Comparison of ENCODE assay signal across 28 cellular contexts in the genomic region with DNA sequence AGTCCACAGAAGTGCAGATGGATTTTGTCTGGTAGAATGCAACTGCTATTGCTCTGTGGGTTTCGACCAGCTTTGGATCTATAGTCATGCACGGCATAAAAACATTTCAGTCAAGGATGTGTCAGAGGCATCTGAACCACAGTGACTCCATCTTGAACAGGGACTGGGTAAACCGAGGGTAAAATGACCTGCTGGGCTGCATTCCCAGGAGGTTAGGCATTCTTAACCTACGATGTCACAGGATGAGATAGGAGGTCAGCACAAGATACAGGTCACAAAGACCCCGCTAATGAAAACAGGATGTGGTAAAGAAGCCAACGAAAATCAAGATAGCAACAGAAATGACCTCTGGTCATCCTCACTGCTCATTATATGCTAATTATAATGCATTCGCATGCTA. TPM values are rescaled to one million over a fixed set of nuclear protein-coding genes. Genes with fewer than 3 reads are reported as not detected.
DNase-seq lines count a peak whose midpoint lies in the region; ATAC-seq, FAIRE-seq and TF ChIP-seq lines count a peak whose summit lies in the region.
"Had no signal": no experiment of that assay in that cellular context is flagged by ENCODE, and none has a peak within 500 bp of the region (broad histone marks: within the 10 kb centered on the region; RNA-seq: fewer than 3 reads in every experiment).

No MANE protein-coding gene starts in this region.

- H3K4me1 Mint-ChIP-seq in H9 (peaks cover 20 to 30% of the 10 kb centered on the region in 2 experiments), astrocyte (ENCODE audit: low read depth, unreplicated experiment) (peaks cover 14% of the 10 kb centered on the region)

- TF ChIP-seq CTCF in H9 (conservative IDR thresholded peaks at IDR 0.05) (no peak), astrocyte (IDR thresholded peaks at IDR 0.05; ENCODE audit: insufficient read depth, low read depth, low read length) (no peak)

- H3K4me3 ChIP-seq in astrocyte (ENCODE audit: insufficient read depth, low read depth, low read length) = no peak overlapping the region
- H3K4me3 ChIP-seq: GM23248, SK-N-MC had no signal

- H3K4me1 ChIP-seq in H9 (ENCODE audit: insufficient read depth, low read length) (no peaks in the 10 kb centered on the region; the same call in 1 of the 2 replicates), astrocyte (ENCODE audit: insufficient read depth, low read length) (no peaks in the 10 kb centered on the region)

- H3K4me3 Mint-ChIP-seq in H9 (no peak overlapping the region), astrocyte (ENCODE audit: unreplicated experiment) (no peak overlapping the region)
- H3K4me3 Mint-ChIP-seq: CD8-positive, alpha-beta memory T cell had no signal

- no peak for FAIRE-seq in astrocyte (lab: Jason Lieb, UNC)

- H3K9me3 ChIP-seq in H9 (ENCODE audit: control insufficient read depth, low read depth, low read length) (no peaks in the 10 kb centered on the region), astrocyte (ENCODE audit: insufficient read depth, low read depth, low read length) (no peaks in the 10 kb centered on the region)

- H2BK5ac ChIP-seq in H9 (ENCODE audit: insufficient read length, low read length) = no peak overlapping the region

- no peak overlapping the region for H2AK5ac ChIP-seq in H9 (ENCODE audit: insufficient read length, low read length)

- H2BK120ac ChIP-seq in H9 (ENCODE audit: low read depth, low read length, poor library complexity, severe bottlenecking) = no peak overlapping the region

- H3K79me2 ChIP-seq in H9 (ENCODE audit: insufficient read depth, low read length) = no peaks in the 10 kb centered on the region
- H3K79me2 ChIP-seq in astrocyte (ENCODE audit: insufficient read depth, low read length) = no peaks in the 10 kb centered on the region

- no peak overlapping the region for H3K14ac ChIP-seq in H9 (ENCODE audit: insufficient read depth, low read length)

- no peak overlapping the region for H4K91ac ChIP-seq in H9 (ENCODE audit: insufficient read length, low read depth, low read length)

- peak; percentile 12 for DNase-seq in H9
- no peak for DNase-seq in astrocyte (ENCODE audit: low read depth)
- DNase-seq in kidney tubule cell (ENCODE audit: low spot score) = peak; percentile 45
- no peak for DNase-seq in effector CD8-positive, alpha-beta T cell (lab: John Stamatoyannopoulos, UW)
- DNase-seq in NCI-H1417 (lab: John Stamatoyannopoulos, UW) = no peak
- DNase-seq: CD8-positive, alpha-beta memory T cell; DMS 273 treated with DMSO at 0.1 percent for 48 hours; DMS79; GM23248; H7; IMR-90; NCI-H1048; NCI-H1417 treated with DMSO at 0.1 percent for 48 hours; NCI-H1694 treated with DMSO at 0.1 percent for 48 hours; NCI-H2081; NCI-H2227 treated with DMSO at 0.1 percent for 48 hours; NCI-H510A; NCI-H69; SIG-M5 had no signal

- H3K9ac ChIP-seq in H9 (ENCODE audit: extremely low read depth, insufficient read length, low read length) (no peak overlapping the region), astrocyte (ENCODE audit: low read length) (no peak overlapping the region)
- H3K9ac ChIP-seq: GM23248, KMS-11 had no signal

- no peak overlapping the region for H3K4ac ChIP-seq in H9 (ENCODE audit: low read depth, low read length)

- no peaks in the 10 kb centered on the region for H4K20me1 ChIP-seq in H9 (ENCODE audit: control insufficient read depth, insufficient read depth, insufficient read length)
- no peaks in the 10 kb centered on the region for H4K20me1 ChIP-seq in astrocyte (ENCODE audit: insufficient read depth, low read length)

- H2BK15ac ChIP-seq in H9 (ENCODE audit: low read depth, low read length) = no peak overlapping the region

- H3K56ac ChIP-seq in H9 (ENCODE audit: insufficient read length, low read depth, low read length) = no peak overlapping the region

- no peak overlapping the region for H3K27ac Mint-ChIP-seq in H9
- peak overlapping the region; percentile 26 for H3K27ac Mint-ChIP-seq in astrocyte (ENCODE audit: unreplicated experiment)
- H3K27ac Mint-ChIP-seq: CD8-positive, alpha-beta memory T cell had no signal

- H3K4me2 ChIP-seq in H9 (ENCODE audit: insufficient read depth, insufficient read length, low read length) (no peak overlapping the region), astrocyte (ENCODE audit: low read length) (no peak overlapping the region)
- H3K4me2 ChIP-seq: KMS-11 had no signal

- no peaks in the 10 kb centered on the region; the same call in none of the 2 replicates for H3K27me3 Mint-ChIP-seq in H9 (ENCODE audit: low read depth)
- no peaks in the 10 kb centered on the region for H3K27me3 Mint-ChIP-seq in astrocyte (ENCODE audit: low read depth, unreplicated experiment)

- H3T11ph ChIP-seq in H9 (ENCODE audit: low read length) = no peak overlapping the region

- H3K36me3 ChIP-seq in astrocyte (ENCODE audit: insufficient read depth, low read length) = no peaks in the 10 kb centered on the region

- no peak for ATAC-seq in HG03432 (IDR thresholded peaks at IDR 0.05; ENCODE audit: unreplicated experiment)
- ATAC-seq in GM18868 (IDR thresholded peaks at IDR 0.05; ENCODE audit: unreplicated experiment) = no peak
- ATAC-seq: Panc1 had no signal

- no peak overlapping the region for H2BK20ac ChIP-seq in H9 (ENCODE audit: low read depth, low read length, poor library complexity, severe bottlenecking)

- H4K5ac ChIP-seq in H9 (ENCODE audit: insufficient read length, low read depth, low read length) = no peak overlapping the region

- no peak overlapping the region for H3K23ac ChIP-seq in H9 (ENCODE audit: insufficient read length, low read depth, low read length)

- H3K18ac ChIP-seq in H9 (ENCODE audit: insufficient read length, low read depth, low read length) = no peak overlapping the region

- H3K9me3 Mint-ChIP-seq in H9 (no peaks in the 10 kb centered on the region; a peak in 1 of 5 replicates), astrocyte (ENCODE audit: unreplicated experiment) (peaks cover 2% of the 10 kb centered on the region)

- H3K27me3 ChIP-seq in H9 (ENCODE audit: insufficient read depth, low read length) (no peaks in the 10 kb centered on the region), astrocyte (ENCODE audit: insufficient read depth, low read length) (no peaks in the 10 kb centered on the region)

- H2BK12ac ChIP-seq in H9 (ENCODE audit: insufficient read length, low read depth, low read length) = no peak overlapping the region

- H3K79me1 ChIP-seq in H9 (ENCODE audit: insufficient read depth, low read depth, low read length, poor library complexity, severe bottlenecking) = no peaks in the 10 kb centered on the region

- H3K23me2 ChIP-seq in H9 (ENCODE audit: insufficient read length, low read depth, low read length, poor library complexity, severe bottlenecking) = no peaks in the 10 kb centered on the region

- no CpG with 5 or more reads among the region's 7 CpGs for WGBS in H9 (ENCODE audit: extremely low coverage, insufficient read length, low lambda C conversion rate)

- H3K27ac ChIP-seq in H9 (ENCODE audit: insufficient read length, low read depth, low read length) = no peak overlapping the region
- no peak overlapping the region for H3K27ac ChIP-seq in astrocyte (ENCODE audit: low read depth, low read length)
- H3K27ac ChIP-seq: C4-2B, GM23248, KMS-11, SK-N-MC had no signal

- H2AFZ ChIP-seq in H9 (ENCODE audit: low read length) = no peak overlapping the region
- H2AFZ ChIP-seq in astrocyte (ENCODE audit: low read depth, low read length) = no peak overlapping the region
- H2AFZ ChIP-seq: GM23248 had no signal

- H3K36me3 Mint-ChIP-seq in H9 (ENCODE audit: insufficient read depth in 1 of 3, low read depth in 3 of 3) (peaks cover 0 to 4% (median 0%) of the 10 kb centered on the region in 3 experiments; a peak in 2 of 7 replicates), astrocyte (ENCODE audit: low read depth, unreplicated experiment) (no peaks in the 10 kb centered on the region)
- H3K36me3 Mint-ChIP-seq: CD8-positive, alpha-beta memory T cell had no signal

- H4K8ac ChIP-seq in H9 (replicated peaks; ENCODE audit: insufficient read length, low read depth, low read length) = no peak overlapping the region

RNA-seq across cellular contexts. Expression of a gene that starts 50.5 kb away (rescaled TPM):
- total RNA-seq in H9 (2021) (1.7 and 1.9 TPM in 2 replicates), astrocyte (5.2 and 5.5 TPM in 2 replicates)
- total RNA-seq: A673; CD8-positive, alpha-beta memory T cell; G401; IMR-90; OCI-LY7 had no signal

Comparison
In these comparisons a context has a peak if more than half of its experiments do, and no peak if none do; other contexts are left out.
1. DNase-seq: peak in H9 (single experiment) and kidney tubule cell (single experiment); none in astrocyte (single experiment), effector CD8-positive, alpha-beta T cell (single experiment) and NCI-H1417 (0 of 3).